26 cellular contexts compared by ENCODE assay signal in genomic region chr2:99613992-99614391, GRCh38.
"Had no signal": no experiment of that assay in that cellular context is flagged by ENCODE, and none has a peak within 500 bp of the region (broad histone marks: within the 10 kb centered on the region; RNA-seq: fewer than 3 reads in every experiment).

No MANE protein-coding gene starts in this region.

- H3K27ac Mint-ChIP-seq: activated CD4-positive, alpha-beta memory T cell treated with anti-CD3 and anti-CD28 coated beads for 36 hours; activated naive CD8-positive, alpha-beta T cell treated with anti-CD3 and anti-CD28 coated beads, Interleukin-2, amount 50 U/mL, for 24 hours; immature natural killer cell; naive thymus-derived CD8-positive, alpha-beta T cell; stimulated activated effector memory CD8-positive, alpha-beta T cell treated with anti-CD3 and anti-CD28 coated beads, Interleukin-12 subunit alpha, Interleukin-12 subunit beta, amount 100 ng/mL, for 72 hours; WTC11 had no signal

- H3K9me3 ChIP-seq: body of pancreas, left lung, neutrophil, pancreas, psoas muscle, transverse colon had no signal

- DNase-seq: activated CD4-positive, alpha-beta memory T cell treated with anti-CD3 and anti-CD28 coated beads for 36 hours; activated CD4-positive, alpha-beta T cell treated with anti-CD3 and anti-CD28 coated beads for 4 hours; activated gamma-delta T cell; activated naive CD4-positive, alpha-beta T cell treated with anti-CD3 and anti-CD28 coated beads, Interleukin-2, amount 50 U/mL, for 16 hours; activated naive CD8-positive, alpha-beta T cell treated with anti-CD3 and anti-CD28 coated beads, Interleukin-2, amount 50 U/mL, for 24 hours; anterior cingulate cortex; body of pancreas; cortex of kidney; foreskin fibroblast; immature natural killer cell; left lung; naive thymus-derived CD8-positive, alpha-beta T cell; pancreas; psoas muscle; small intestine; stimulated activated CD4-positive, alpha-beta T cell treated with anti-CD3 and anti-CD28 coated beads, Interleukin-2, amount 100 ng/mL, for 24 hours; T-helper 9 cell; transverse colon had no signal

- H3K27me3 ChIP-seq: body of pancreas, cardiac muscle cell, left lung, neutrophil, pancreas, transverse colon had no signal

- H3K4me3 Mint-ChIP-seq: activated CD4-positive, alpha-beta memory T cell treated with anti-CD3 and anti-CD28 coated beads for 36 hours; activated naive CD8-positive, alpha-beta T cell treated with anti-CD3 and anti-CD28 coated beads, Interleukin-2, amount 50 U/mL, for 24 hours; immature natural killer cell; naive thymus-derived CD8-positive, alpha-beta T cell; stimulated activated effector memory CD8-positive, alpha-beta T cell treated with anti-CD3 and anti-CD28 coated beads, Interleukin-12 subunit alpha, Interleukin-12 subunit beta, amount 100 ng/mL, for 72 hours; WTC11 had no signal

- H3K27me3 Mint-ChIP-seq: activated CD4-positive, alpha-beta memory T cell treated with anti-CD3 and anti-CD28 coated beads for 36 hours; activated naive CD8-positive, alpha-beta T cell treated with anti-CD3 and anti-CD28 coated beads, Interleukin-2, amount 50 U/mL, for 24 hours had no signal

- FAIRE-seq: pancreas, small intestine, urothelium cell line had no signal

- H3K36me3 Mint-ChIP-seq: activated CD4-positive, alpha-beta memory T cell treated with anti-CD3 and anti-CD28 coated beads for 36 hours; immature natural killer cell; naive thymus-derived CD8-positive, alpha-beta T cell; stimulated activated effector memory CD8-positive, alpha-beta T cell treated with anti-CD3 and anti-CD28 coated beads, Interleukin-12 subunit alpha, Interleukin-12 subunit beta, amount 100 ng/mL, for 72 hours; WTC11 had no signal

- H3K4me1 ChIP-seq: body of pancreas, left lung, pancreas, transverse colon had no signal

- H3K36me3 ChIP-seq: cardiac muscle cell, left lung, neutrophil, pancreas, transverse colon had no signal

- H3K4me1 Mint-ChIP-seq: stimulated activated effector memory CD8-positive, alpha-beta T cell treated with anti-CD3 and anti-CD28 coated beads, Interleukin-12 subunit alpha, Interleukin-12 subunit beta, amount 100 ng/mL, for 72 hours; WTC11 had no signal

- H3K4me3 ChIP-seq: body of pancreas, cardiac muscle cell, left lung, lung, pancreas, psoas muscle, transverse colon had no signal

- ATAC-seq: activated naive CD8-positive, alpha-beta T cell treated with anti-CD3 and anti-CD28 coated beads, Interleukin-2, amount 50 U/mL, for 24 hours; body of pancreas; left lung; naive thymus-derived CD8-positive, alpha-beta T cell; pancreas; psoas muscle; sciatic nerve; stimulated activated effector memory CD8-positive, alpha-beta T cell treated with anti-CD3 and anti-CD28 coated beads, Interleukin-12 subunit alpha, Interleukin-12 subunit beta, amount 100 ng/mL, for 72 hours; WTC11 had no signal

- H3K27ac ChIP-seq: body of pancreas, cardiac muscle cell, epithelial cell of prostate, left lung, neutrophil, pancreas, psoas muscle, transverse colon had no signal

- H3K9me3 Mint-ChIP-seq: activated CD4-positive, alpha-beta memory T cell treated with anti-CD3 and anti-CD28 coated beads for 36 hours; activated naive CD8-positive, alpha-beta T cell treated with anti-CD3 and anti-CD28 coated beads, Interleukin-2, amount 50 U/mL, for 24 hours; immature natural killer cell; naive thymus-derived CD8-positive, alpha-beta T cell; stimulated activated effector memory CD8-positive, alpha-beta T cell treated with anti-CD3 and anti-CD28 coated beads, Interleukin-12 subunit alpha, Interleukin-12 subunit beta, amount 100 ng/mL, for 72 hours; WTC11 had no signal
